Comparison of ENCODE assay signal across 11 cellular contexts in genomic region chr18:69885841-69886531, GRCh38.
DNase-seq lines count a peak whose midpoint lies in the region; ATAC-seq, FAIRE-seq and TF ChIP-seq lines count a peak whose summit lies in the region.
"Had no signal": no experiment of that assay in that cellular context is flagged by ENCODE, and none has a peak within 500 bp of the region (broad histone marks: within the 10 kb centered on the region; RNA-seq: fewer than 3 reads in every experiment).

No MANE protein-coding gene starts in this region.

- H3K27ac ChIP-seq in transverse colon (no peak overlapping the region), psoas muscle (no peak overlapping the region)

- DNase-seq in GM12892 (ENCODE audit: insufficient read length) (no peak), transverse colon (no peak), A172 (ENCODE audit: low spot score) (no peak), psoas muscle (no peak)
- DNase-seq in activated naive CD8-positive, alpha-beta T cell treated with anti-CD3 and anti-CD28 coated beads, Interleukin-2, amount 10 ng/mL, durations not matched to agents 7 days and 5 days, result no peak
- no peak for DNase-seq in activated CD4-positive, CD25-positive, alpha-beta regulatory T cell treated with anti-CD3 and anti-CD28 coated beads, Interleukin-2, amount 50 U/mL, for 72 hours
- DNase-seq: right cardiac atrium had no signal

- H3K9me3 Mint-ChIP-seq in activated naive CD8-positive, alpha-beta T cell treated with anti-CD3 and anti-CD28 coated beads, Interleukin-2, amount 10 ng/mL, durations not matched to agents 7 days and 5 days, result peaks cover 5% of the 10 kb centered on the region

- FAIRE-seq in GM12892 (lab: Jason Lieb, UNC), result peak; percentile 77
- FAIRE-seq: G401.6 had no signal

- H3K36me3 ChIP-seq in transverse colon (no peaks in the 10 kb centered on the region), psoas muscle (ENCODE audit: insufficient read depth in 1 of 2, low read depth in 1 of 2) (no peaks in the 10 kb centered on the region)

- no peaks in the 10 kb centered on the region for H3K27me3 Mint-ChIP-seq in activated naive CD8-positive, alpha-beta T cell treated with anti-CD3 and anti-CD28 coated beads, Interleukin-2, amount 10 ng/mL, durations not matched to agents 7 days and 5 days
- H3K27me3 Mint-ChIP-seq: activated naive CD4-positive, alpha-beta T cell treated with anti-CD3 and anti-CD28 coated beads, Interleukin-2, amount 50 U/mL, for 24 hours had no signal

- TF ChIP-seq CTCF in transverse colon (IDR thresholded peaks at IDR 0.05), result no peak
- TF ChIP-seq CTCF in psoas muscle (IDR thresholded peaks at IDR 0.05), result no peak

- POLR2A ChIA-PET in activated naive CD8-positive, alpha-beta T cell treated with anti-CD3 and anti-CD28 coated beads, Interleukin-2, amount 10 ng/mL, durations not matched to agents 7 days and 5 days (lab: Charles Lee), result no interaction called here

- peaks cover 41% of the 10 kb centered on the region for H3K36me3 Mint-ChIP-seq in activated naive CD8-positive, alpha-beta T cell treated with anti-CD3 and anti-CD28 coated beads, Interleukin-2, amount 10 ng/mL, durations not matched to agents 7 days and 5 days

- ATAC-seq in GM19468 (IDR thresholded peaks at IDR 0.05; ENCODE audit: extremely low read depth, unreplicated experiment) (peak; percentile 89), HG03196 (IDR thresholded peaks at IDR 0.05; ENCODE audit: unreplicated experiment) (peak; percentile 82), psoas muscle (no peak)
- ATAC-seq in activated naive CD8-positive, alpha-beta T cell treated with anti-CD3 and anti-CD28 coated beads, Interleukin-2, amount 10 ng/mL, durations not matched to agents 7 days and 5 days (ENCODE audit: low read depth), result peak; percentile 51
- ATAC-seq: right cardiac atrium had no signal

- no peaks in the 10 kb centered on the region for H3K9me3 ChIP-seq in transverse colon
- H3K9me3 ChIP-seq in psoas muscle, result no peaks in the 10 kb centered on the region

- WGBS in transverse colon (ENCODE audit: low coverage in 1 of 2), 2 donors, result 48 to 68% methylated on average over 10 to 20 of the region's 20 CpGs
- 93 to 97% (median 95%) methylated on average over 20 of the region's 20 CpGs for WGBS in psoas muscle, 3 donors

- H3K4me1 ChIP-seq in transverse colon (peaks cover 0 to 7% (median 0%) of the 10 kb centered on the region in 4 donors), psoas muscle (no peaks in the 10 kb centered on the region)

- intact Hi-C loops in transverse colon (cut with DNase I; ENCODE audit: low total_unique reads) (no loop called here), psoas muscle (cut with DNase I) (no loop called here)

- TF ChIP-seq EP300 in transverse colon (IDR thresholded peaks at IDR 0.05; ENCODE audit: low read depth), result no peak

- H3K4me3 ChIP-seq in transverse colon (no peak overlapping the region), psoas muscle (no peak overlapping the region)

- H3K27me3 ChIP-seq in transverse colon, result no peaks in the 10 kb centered on the region
- no peaks in the 10 kb centered on the region for H3K27me3 ChIP-seq in psoas muscle (ENCODE audit: insufficient read depth in 3 of 3, low read length in 2 of 3)

- peaks cover 39% of the 10 kb centered on the region for H3K4me1 Mint-ChIP-seq in activated naive CD8-positive, alpha-beta T cell treated with anti-CD3 and anti-CD28 coated beads, Interleukin-2, amount 10 ng/mL, durations not matched to agents 7 days and 5 days

- TF ChIP-seq POLR2A in GM12892 (IDR thresholded peaks at IDR 0.05; ENCODE audit: low read depth, low read length) (no peak), transverse colon (IDR thresholded peaks at IDR 0.05) (no peak)

- peak overlapping the region; percentile 23 for H3K4me3 Mint-ChIP-seq in activated naive CD8-positive, alpha-beta T cell treated with anti-CD3 and anti-CD28 coated beads, Interleukin-2, amount 10 ng/mL, durations not matched to agents 7 days and 5 days
- H3K4me3 Mint-ChIP-seq: activated naive CD4-positive, alpha-beta T cell treated with anti-CD3 and anti-CD28 coated beads, Interleukin-2, amount 50 U/mL, for 24 hours had no signal

- in situ Hi-C loops in transverse colon (cut with MboI; ENCODE audit: low pct_ligation_motif_present in 1 of 4, low pct_unique_long_range_greater_than_20kb in 1 of 4, low sequenced_read_pairs in 3 of 4), result no loop called here

- peak overlapping the region; percentile 77 for H3K27ac Mint-ChIP-seq in activated naive CD8-positive, alpha-beta T cell treated with anti-CD3 and anti-CD28 coated beads, Interleukin-2, amount 10 ng/mL, durations not matched to agents 7 days and 5 days

Comparison
In these comparisons a context has a peak if more than half of its experiments do, and no peak if none do; other contexts are left out.
1. ATAC-seq: peak in GM19468 (single experiment), HG03196 (single experiment) and activated naive CD8-positive, alpha-beta T cell treated with anti-CD3 and anti-CD28 coated beads, Interleukin-2, amount 10 ng/mL, durations not matched to agents 7 days and 5 days (single experiment); none in psoas muscle (0 of 4).